ENCODE assay signal across 1 cellular context in the genomic region with DNA sequence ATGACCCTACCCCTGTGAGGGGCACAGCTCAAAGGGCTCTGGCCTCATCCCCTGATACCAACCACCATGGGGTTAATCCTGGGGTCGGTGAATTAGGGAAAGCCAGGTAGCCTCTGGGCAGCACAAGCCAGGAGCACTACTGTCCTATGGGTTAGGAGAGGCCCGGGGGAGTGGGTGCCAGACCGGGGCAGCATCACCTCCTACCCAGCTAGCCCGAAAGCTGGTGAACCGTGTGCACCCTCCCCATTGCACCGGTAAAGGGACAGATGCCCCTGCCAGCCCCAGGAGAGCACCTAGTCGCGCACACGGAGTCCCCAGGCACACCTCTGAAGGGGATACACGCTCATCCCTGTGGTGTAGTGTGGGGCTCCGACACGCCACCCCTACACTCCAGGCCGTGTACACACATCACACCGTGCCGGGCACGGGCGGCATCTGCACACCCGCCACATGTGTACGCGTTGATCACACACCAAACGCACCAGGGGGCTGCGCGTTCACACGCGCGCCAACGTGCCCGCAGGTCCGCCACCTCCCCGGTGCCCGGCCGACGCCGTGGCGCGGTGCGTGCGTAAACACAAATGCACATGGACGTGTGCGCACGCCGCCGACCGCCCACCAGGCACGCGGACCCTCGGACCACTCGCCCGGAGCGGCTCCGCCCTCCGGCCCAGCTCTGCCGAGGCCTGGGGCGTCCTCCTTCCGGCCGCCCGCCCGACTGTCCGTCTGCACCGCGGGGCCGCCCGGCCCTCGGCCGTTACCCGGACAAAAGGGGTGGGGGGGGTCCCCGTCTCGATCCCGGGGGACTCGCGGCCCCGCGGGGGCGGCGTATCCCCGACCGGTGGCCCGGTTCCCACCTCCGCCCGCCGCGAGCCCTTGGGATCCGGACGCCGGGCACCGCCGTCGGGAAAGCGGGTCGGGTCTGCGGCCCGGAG.
TF ChIP-seq lines count a peak whose summit lies in the region.

No MANE protein-coding gene starts in this region.

TF ChIP-seq in HepG2, 621 proteins besides CTCF, POLR2A, EP300 and RAD21 (continued from another document and continues in another):
- TF ChIP-seq, protein P1, sequence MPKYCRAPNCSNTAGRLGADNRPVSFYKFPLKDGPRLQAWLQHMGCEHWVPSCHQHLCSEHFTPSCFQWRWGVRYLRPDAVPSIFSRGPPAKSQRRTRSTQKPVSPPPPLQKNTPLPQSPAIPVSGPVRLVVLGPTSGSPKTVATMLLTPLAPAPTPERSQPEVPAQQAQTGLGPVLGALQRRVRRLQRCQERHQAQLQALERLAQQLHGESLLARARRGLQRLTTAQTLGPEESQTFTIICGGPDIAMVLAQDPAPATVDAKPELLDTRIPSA (CRISPR knock-in tag; IDR thresholded peaks at IDR 0.05; ENCODE audit: borderline replicate concordance), result 0 out of 2 replicates have a peak, but pooled peaks have one; percentile 44
- TF ChIP-seq SIX4 (CRISPR knock-in tag; IDR thresholded peaks at IDR 0.05) (no peak), ZNF672 (CRISPR knock-in tag; IDR thresholded peaks at IDR 0.05) (no peak), FOXA1 (IDR thresholded peaks at IDR 0.05) (no peak), FOXA1 (CRISPR knock-in tag; IDR thresholded peaks at IDR 0.05) (peak; percentile 65), MTA3 (CRISPR knock-in tag; IDR thresholded peaks at IDR 0.05) (no peak), RBFOX2 (IDR thresholded peaks at IDR 0.05; ENCODE audit: low read depth, low read length) (no peak; the same call in 1 of the 2 replicates), PAX8 (CRISPR knock-in tag; IDR thresholded peaks at IDR 0.05; ENCODE audit: borderline replicate concordance) (no peak), ZNF644 (CRISPR knock-in tag; IDR thresholded peaks at IDR 0.05; ENCODE audit: low read depth) (no peak), REL (CRISPR knock-in tag; conservative IDR thresholded peaks at IDR 0.05) (0 out of 2 replicates have a peak, but pooled peaks have one; percentile 4), ZNF501 (CRISPR knock-in tag; IDR thresholded peaks at IDR 0.05) (0 out of 2 replicates have a peak, but pooled peaks have one; percentile 29), ZNF678 (CRISPR knock-in tag; IDR thresholded peaks at IDR 0.05) (no peak), ZNF605 (CRISPR knock-in tag; IDR thresholded peaks at IDR 0.05) (0 out of 2 replicates have a peak, but pooled peaks have one; percentile 45), ZNF816 (CRISPR knock-in tag; IDR thresholded peaks at IDR 0.05; ENCODE audit: borderline replicate concordance) (0 out of 2 replicates have a peak, but pooled peaks have one; percentile 45), SALL1 (CRISPR knock-in tag; IDR thresholded peaks at IDR 0.05) (no peak), ZFY (CRISPR knock-in tag; IDR thresholded peaks at IDR 0.05) (0 out of 2 replicates have a peak, but pooled peaks have one; percentile 15), ZNF615 (CRISPR knock-in tag; IDR thresholded peaks at IDR 0.05; ENCODE audit: borderline replicate concordance) (no peak), KLF12 (CRISPR knock-in tag; IDR thresholded peaks at IDR 0.05; ENCODE audit: borderline replicate concordance) (0 out of 2 replicates have a peak, but pooled peaks have one; percentile 6), MED1 (CRISPR knock-in tag; IDR thresholded peaks at IDR 0.05) (0 out of 2 replicates have a peak, but pooled peaks have one; percentile 32), HMG20A (CRISPR knock-in tag; IDR thresholded peaks at IDR 0.05; ENCODE audit: borderline replicate concordance) (no peak), ISL2 (CRISPR knock-in tag; IDR thresholded peaks at IDR 0.05) (no peak)
- TF ChIP-seq, protein P2, sequence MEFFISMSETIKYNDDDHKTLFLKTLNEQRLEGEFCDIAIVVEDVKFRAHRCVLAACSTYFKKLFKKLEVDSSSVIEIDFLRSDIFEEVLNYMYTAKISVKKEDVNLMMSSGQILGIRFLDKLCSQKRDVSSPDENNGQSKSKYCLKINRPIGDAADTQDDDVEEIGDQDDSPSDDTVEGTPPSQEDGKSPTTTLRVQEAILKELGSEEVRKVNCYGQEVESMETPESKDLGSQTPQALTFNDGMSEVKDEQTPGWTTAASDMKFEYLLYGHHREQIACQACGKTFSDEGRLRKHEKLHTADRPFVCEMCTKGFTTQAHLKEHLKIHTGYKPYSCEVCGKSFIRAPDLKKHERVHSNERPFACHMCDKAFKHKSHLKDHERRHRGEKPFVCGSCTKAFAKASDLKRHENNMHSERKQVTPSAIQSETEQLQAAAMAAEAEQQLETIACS (CRISPR knock-in tag; IDR thresholded peaks at IDR 0.05), result peak; percentile 25; the same call in 1 of the 2 replicates
- TF ChIP-seq, protein P3, sequence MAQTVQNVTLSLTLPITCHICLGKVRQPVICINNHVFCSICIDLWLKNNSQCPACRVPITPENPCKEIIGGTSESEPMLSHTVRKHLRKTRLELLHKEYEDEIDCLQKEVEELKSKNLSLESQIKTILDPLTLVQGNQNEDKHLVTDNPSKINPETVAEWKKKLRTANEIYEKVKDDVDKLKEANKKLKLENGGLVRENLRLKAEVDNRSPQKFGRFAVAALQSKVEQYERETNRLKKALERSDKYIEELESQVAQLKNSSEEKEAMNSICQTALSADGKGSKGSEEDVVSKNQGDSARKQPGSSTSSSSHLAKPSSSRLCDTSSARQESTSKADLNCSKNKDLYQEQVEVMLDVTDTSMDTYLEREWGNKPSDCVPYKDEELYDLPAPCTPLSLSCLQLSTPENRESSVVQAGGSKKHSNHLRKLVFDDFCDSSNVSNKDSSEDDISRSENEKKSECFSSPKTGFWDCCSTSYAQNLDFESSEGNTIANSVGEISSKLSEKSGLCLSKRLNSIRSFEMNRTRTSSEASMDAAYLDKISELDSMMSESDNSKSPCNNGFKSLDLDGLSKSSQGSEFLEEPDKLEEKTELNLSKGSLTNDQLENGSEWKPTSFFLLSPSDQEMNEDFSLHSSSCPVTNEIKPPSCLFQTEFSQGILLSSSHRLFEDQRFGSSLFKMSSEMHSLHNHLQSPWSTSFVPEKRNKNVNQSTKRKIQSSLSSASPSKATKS (CRISPR knock-in tag; IDR thresholded peaks at IDR 0.05), result no peak
- TF ChIP-seq, protein P4, sequence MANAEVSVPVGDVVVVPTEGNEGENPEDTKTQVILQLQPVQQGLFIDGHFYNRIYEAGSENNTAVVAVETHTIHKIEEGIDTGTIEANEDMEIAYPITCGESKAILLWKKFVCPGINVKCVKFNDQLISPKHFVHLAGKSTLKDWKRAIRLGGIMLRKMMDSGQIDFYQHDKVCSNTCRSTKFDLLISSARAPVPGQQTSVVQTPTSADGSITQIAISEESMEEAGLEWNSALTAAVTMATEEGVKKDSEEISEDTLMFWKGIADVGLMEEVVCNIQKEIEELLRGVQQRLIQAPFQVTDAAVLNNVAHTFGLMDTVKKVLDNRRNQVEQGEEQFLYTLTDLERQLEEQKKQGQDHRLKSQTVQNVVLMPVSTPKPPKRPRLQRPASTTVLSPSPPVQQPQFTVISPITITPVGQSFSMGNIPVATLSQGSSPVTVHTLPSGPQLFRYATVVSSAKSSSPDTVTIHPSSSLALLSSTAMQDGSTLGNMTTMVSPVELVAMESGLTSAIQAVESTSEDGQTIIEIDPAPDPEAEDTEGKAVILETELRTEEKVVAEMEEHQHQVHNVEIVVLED (CRISPR knock-in tag; IDR thresholded peaks at IDR 0.05; ENCODE audit: borderline replicate concordance), result peak; percentile 67; the same call in 1 of the 2 replicates
- TF ChIP-seq, protein P5, sequence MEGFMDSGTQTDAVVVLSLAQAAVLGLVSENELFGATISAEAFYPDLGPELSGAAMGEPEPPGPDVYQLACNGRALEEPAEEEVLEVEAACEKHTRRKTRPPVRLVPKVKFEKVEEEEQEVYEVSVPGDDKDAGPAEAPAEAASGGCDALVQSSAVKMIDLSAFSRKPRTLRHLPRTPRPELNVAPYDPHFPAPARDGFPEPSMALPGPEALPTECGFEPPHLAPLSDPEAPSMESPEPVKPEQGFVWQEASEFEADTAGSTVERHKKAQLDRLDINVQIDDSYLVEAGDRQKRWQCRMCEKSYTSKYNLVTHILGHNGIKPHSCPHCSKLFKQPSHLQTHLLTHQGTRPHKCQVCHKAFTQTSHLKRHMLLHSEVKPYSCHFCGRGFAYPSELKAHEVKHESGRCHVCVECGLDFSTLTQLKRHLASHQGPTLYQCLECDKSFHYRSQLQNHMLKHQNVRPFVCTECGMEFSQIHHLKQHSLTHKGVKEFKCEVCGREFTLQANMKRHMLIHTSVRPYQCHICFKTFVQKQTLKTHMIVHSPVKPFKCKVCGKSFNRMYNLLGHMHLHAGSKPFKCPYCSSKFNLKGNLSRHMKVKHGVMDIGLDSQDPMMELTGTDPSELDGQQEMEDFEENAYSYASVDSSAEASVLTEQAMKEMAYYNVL (CRISPR knock-in tag; IDR thresholded peaks at IDR 0.05; ENCODE audit: borderline replicate concordance), result no peak
- TF ChIP-seq, protein P6, sequence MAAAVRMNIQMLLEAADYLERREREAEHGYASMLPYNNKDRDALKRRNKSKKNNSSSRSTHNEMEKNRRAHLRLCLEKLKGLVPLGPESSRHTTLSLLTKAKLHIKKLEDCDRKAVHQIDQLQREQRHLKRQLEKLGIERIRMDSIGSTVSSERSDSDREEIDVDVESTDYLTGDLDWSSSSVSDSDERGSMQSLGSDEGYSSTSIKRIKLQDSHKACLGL (CRISPR knock-in tag; IDR thresholded peaks at IDR 0.05), result peak; percentile 74
- TF ChIP-seq, protein P7, sequence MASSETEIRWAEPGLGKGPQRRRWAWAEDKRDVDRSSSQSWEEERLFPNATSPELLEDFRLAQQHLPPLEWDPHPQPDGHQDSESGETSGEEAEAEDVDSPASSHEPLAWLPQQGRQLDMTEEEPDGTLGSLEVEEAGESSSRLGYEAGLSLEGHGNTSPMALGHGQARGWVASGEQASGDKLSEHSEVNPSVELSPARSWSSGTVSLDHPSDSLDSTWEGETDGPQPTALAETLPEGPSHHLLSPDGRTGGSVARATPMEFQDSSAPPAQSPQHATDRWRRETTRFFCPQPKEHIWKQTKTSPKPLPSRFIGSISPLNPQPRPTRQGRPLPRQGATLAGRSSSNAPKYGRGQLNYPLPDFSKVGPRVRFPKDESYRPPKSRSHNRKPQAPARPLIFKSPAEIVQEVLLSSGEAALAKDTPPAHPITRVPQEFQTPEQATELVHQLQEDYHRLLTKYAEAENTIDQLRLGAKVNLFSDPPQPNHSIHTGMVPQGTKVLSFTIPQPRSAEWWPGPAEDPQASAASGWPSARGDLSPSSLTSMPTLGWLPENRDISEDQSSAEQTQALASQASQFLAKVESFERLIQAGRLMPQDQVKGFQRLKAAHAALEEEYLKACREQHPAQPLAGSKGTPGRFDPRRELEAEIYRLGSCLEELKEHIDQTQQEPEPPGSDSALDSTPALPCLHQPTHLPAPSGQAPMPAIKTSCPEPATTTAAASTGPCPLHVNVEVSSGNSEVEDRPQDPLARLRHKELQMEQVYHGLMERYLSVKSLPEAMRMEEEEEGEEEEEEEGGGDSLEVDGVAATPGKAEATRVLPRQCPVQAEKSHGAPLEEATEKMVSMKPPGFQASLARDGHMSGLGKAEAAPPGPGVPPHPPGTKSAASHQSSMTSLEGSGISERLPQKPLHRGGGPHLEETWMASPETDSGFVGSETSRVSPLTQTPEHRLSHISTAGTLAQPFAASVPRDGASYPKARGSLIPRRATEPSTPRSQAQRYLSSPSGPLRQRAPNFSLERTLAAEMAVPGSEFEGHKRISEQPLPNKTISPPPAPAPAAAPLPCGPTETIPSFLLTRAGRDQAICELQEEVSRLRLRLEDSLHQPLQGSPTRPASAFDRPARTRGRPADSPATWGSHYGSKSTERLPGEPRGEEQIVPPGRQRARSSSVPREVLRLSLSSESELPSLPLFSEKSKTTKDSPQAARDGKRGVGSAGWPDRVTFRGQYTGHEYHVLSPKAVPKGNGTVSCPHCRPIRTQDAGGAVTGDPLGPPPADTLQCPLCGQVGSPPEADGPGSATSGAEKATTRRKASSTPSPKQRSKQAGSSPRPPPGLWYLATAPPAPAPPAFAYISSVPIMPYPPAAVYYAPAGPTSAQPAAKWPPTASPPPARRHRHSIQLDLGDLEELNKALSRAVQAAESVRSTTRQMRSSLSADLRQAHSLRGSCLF (CRISPR knock-in tag; IDR thresholded peaks at IDR 0.05; ENCODE audit: borderline replicate concordance), result no peak
- TF ChIP-seq, protein P8, sequence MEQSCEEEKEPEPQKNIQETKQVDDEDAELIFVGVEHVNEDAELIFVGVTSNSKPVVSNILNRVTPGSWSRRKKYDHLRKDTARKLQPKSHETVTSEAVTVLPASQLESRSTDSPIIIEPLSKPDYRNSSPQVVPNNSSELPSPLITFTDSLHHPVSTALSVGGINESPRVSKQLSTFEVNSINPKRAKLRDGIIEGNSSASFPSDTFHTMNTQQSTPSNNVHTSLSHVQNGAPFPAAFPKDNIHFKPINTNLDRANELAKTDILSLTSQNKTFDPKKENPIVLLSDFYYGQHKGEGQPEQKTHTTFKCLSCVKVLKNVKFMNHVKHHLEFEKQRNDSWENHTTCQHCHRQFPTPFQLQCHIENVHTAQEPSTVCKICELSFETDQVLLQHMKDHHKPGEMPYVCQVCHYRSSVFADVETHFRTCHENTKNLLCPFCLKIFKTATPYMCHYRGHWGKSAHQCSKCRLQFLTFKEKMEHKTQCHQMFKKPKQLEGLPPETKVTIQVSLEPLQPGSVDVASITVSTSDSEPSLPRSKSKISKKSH (CRISPR knock-in tag; IDR thresholded peaks at IDR 0.05; ENCODE audit: borderline replicate concordance), result peak; percentile 52; the same call in 1 of the 2 replicates
- TF ChIP-seq, protein P9, sequence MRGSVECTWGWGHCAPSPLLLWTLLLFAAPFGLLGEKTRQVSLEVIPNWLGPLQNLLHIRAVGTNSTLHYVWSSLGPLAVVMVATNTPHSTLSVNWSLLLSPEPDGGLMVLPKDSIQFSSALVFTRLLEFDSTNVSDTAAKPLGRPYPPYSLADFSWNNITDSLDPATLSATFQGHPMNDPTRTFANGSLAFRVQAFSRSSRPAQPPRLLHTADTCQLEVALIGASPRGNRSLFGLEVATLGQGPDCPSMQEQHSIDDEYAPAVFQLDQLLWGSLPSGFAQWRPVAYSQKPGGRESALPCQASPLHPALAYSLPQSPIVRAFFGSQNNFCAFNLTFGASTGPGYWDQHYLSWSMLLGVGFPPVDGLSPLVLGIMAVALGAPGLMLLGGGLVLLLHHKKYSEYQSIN (CRISPR knock-in tag; IDR thresholded peaks at IDR 0.05; ENCODE audit: borderline replicate concordance), result no peak
- TF ChIP-seq, protein P10, sequence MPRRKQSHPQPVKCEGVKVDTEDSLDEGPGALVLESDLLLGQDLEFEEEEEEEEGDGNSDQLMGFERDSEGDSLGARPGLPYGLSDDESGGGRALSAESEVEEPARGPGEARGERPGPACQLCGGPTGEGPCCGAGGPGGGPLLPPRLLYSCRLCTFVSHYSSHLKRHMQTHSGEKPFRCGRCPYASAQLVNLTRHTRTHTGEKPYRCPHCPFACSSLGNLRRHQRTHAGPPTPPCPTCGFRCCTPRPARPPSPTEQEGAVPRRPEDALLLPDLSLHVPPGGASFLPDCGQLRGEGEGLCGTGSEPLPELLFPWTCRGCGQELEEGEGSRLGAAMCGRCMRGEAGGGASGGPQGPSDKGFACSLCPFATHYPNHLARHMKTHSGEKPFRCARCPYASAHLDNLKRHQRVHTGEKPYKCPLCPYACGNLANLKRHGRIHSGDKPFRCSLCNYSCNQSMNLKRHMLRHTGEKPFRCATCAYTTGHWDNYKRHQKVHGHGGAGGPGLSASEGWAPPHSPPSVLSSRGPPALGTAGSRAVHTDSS (CRISPR knock-in tag; conservative IDR thresholded peaks at IDR 0.05), result no peak
